Comparison of ENCODE assay signal across 1 cellular context in genomic region chr1:211630236-211631081, GRCh38.
TF ChIP-seq lines count a peak whose summit lies in the region.

No MANE protein-coding gene starts in this region.

TF ChIP-seq in HepG2, 621 proteins besides CTCF, POLR2A, EP300 and RAD21 (continued from another document and continues in another):
- TF ChIP-seq ZNF142 (CRISPR knock-in tag; IDR thresholded peaks at IDR 0.05) (no peak), SMAD9 (CRISPR knock-in tag; IDR thresholded peaks at IDR 0.05) (no peak), GPBP1L1 (CRISPR knock-in tag; IDR thresholded peaks at IDR 0.05) (no peak), KLF6 (CRISPR knock-in tag; IDR thresholded peaks at IDR 0.05) (no peak), ISL2 (CRISPR knock-in tag; IDR thresholded peaks at IDR 0.05) (no peak), ZNF546 (CRISPR knock-in tag; conservative IDR thresholded peaks at IDR 0.05) (no peak), ATM (IDR thresholded peaks at IDR 0.05; ENCODE audit: borderline replicate concordance) (no peak), ZNF234 (CRISPR knock-in tag; conservative IDR thresholded peaks at IDR 0.05) (no peak), ZBTB46 (CRISPR knock-in tag; IDR thresholded peaks at IDR 0.05; ENCODE audit: borderline replicate concordance) (no peak), ZNF780A (CRISPR knock-in tag; IDR thresholded peaks at IDR 0.05) (no peak), HMGA1 (CRISPR knock-in tag; conservative IDR thresholded peaks at IDR 0.05) (no peak), MEIS2 (CRISPR knock-in tag; IDR thresholded peaks at IDR 0.05) (0 out of 2 replicates have a peak, but pooled peaks have one; percentile 62), ZNF337 (CRISPR knock-in tag; IDR thresholded peaks at IDR 0.05; ENCODE audit: borderline replicate concordance, low read depth) (no peak), ZNF616 (CRISPR knock-in tag; IDR thresholded peaks at IDR 0.05; ENCODE audit: low read depth) (no peak), ATF4 (CRISPR knock-in tag; IDR thresholded peaks at IDR 0.05) (no peak), HDAC1 (CRISPR knock-in tag; IDR thresholded peaks at IDR 0.05) (peak; percentile 46), ZNF292 (CRISPR knock-in tag; IDR thresholded peaks at IDR 0.05; ENCODE audit: borderline replicate concordance, low read depth) (peak; percentile 55; the same call in 1 of the 2 replicates), STAG1 (CRISPR knock-in tag; IDR thresholded peaks at IDR 0.05) (peak; percentile 60), TMF1 (CRISPR knock-in tag; IDR thresholded peaks at IDR 0.05; ENCODE audit: low read depth) (no peak), IRF9 (CRISPR knock-in tag; IDR thresholded peaks at IDR 0.05; ENCODE audit: borderline replicate concordance) (no peak), XRCC5 (optimal IDR thresholded peaks at IDR 0.05; ENCODE audit: low read length) (peak; percentile 79), NR3C1 (CRISPR knock-in tag; IDR thresholded peaks at IDR 0.05) (no peak), ZNF225 (CRISPR knock-in tag; IDR thresholded peaks at IDR 0.05) (no peak), ZNF691 (CRISPR knock-in tag; IDR thresholded peaks at IDR 0.05; ENCODE audit: borderline replicate concordance, low read depth) (no peak), ZNF160 (CRISPR knock-in tag; IDR thresholded peaks at IDR 0.05) (no peak), HES4 (CRISPR knock-in tag; IDR thresholded peaks at IDR 0.05; ENCODE audit: borderline replicate concordance) (no peak), ZNF280D (CRISPR knock-in tag; IDR thresholded peaks at IDR 0.05) (no peak), ZKSCAN8 (CRISPR knock-in tag; IDR thresholded peaks at IDR 0.05; ENCODE audit: borderline replicate concordance) (no peak), KDM5B (CRISPR knock-in tag; IDR thresholded peaks at IDR 0.05; ENCODE audit: borderline replicate concordance) (no peak), ONECUT2 (CRISPR knock-in tag; IDR thresholded peaks at IDR 0.05) (no peak), ZNF282 (IDR thresholded peaks at IDR 0.05; ENCODE audit: partially characterized antibody) (no peak), SALL2 (CRISPR knock-in tag; IDR thresholded peaks at IDR 0.05) (peak; percentile 45; the same call in 1 of the 2 replicates), ZBTB40 (IDR thresholded peaks at IDR 0.05) (no peak), ZBTB40 (CRISPR knock-in tag; IDR thresholded peaks at IDR 0.05) (0 out of 2 replicates have a peak, but pooled peaks have one; percentile 14), ARID2 (CRISPR knock-in tag; IDR thresholded peaks at IDR 0.05; ENCODE audit: borderline replicate concordance) (no peak)
